Comparison of ENCODE assay signal across 2 cellular contexts in genomic region chr16:11748404-11749254, GRCh38.
TF ChIP-seq lines count a peak whose summit lies in the region.

No MANE protein-coding gene starts in this region.

TF ChIP-seq in HEK293, 187 proteins besides CTCF, POLR2A, EP300 and RAD21:
- 0 out of 2 replicates have a peak, but pooled peaks have one; percentile 15 for TF ChIP-seq ZNF629 (tag by site-specific recombination; IDR thresholded peaks at IDR 0.05)
- TF ChIP-seq ZNF626 (tag by site-specific recombination; IDR thresholded peaks at IDR 0.05) = no peak
- peak; percentile 32; the same call in 1 of the 2 replicates for TF ChIP-seq PRDM1 (tag by site-specific recombination; IDR thresholded peaks at IDR 0.05)
- TF ChIP-seq ZBTB44 (tag by site-specific recombination; IDR thresholded peaks at IDR 0.05) = peak; percentile 62; the same call in 1 of the 2 replicates
- peak; percentile 16; the same call in 1 of the 2 replicates for TF ChIP-seq PRDM10 (tag by site-specific recombination; IDR thresholded peaks at IDR 0.05)
- no peak for TF ChIP-seq ZNF426 (tag by site-specific recombination; IDR thresholded peaks at IDR 0.05)
- TF ChIP-seq ZNF394 (tag by site-specific recombination; IDR thresholded peaks at IDR 0.05; ENCODE audit: borderline replicate concordance) = no peak
- no peak for TF ChIP-seq TCF7L2 (IDR thresholded peaks at IDR 0.05; ENCODE audit: borderline replicate concordance, low read depth, low read length)
- TF ChIP-seq ZNF423 (tag by site-specific recombination; IDR thresholded peaks at IDR 0.05) = no peak
- peak; percentile 74 for TF ChIP-seq ZBTB17 (tag by site-specific recombination; IDR thresholded peaks at IDR 0.05)
- no peak for TF ChIP-seq ZNF19 (tag by site-specific recombination; IDR thresholded peaks at IDR 0.05; ENCODE audit: low read depth)
- TF ChIP-seq ZNF768 (tag by site-specific recombination; IDR thresholded peaks at IDR 0.05) = no peak

TF ChIP-seq in K562, 482 proteins besides CTCF, POLR2A, EP300 and RAD21:
- TF ChIP-seq MAFK (IDR thresholded peaks at IDR 0.05; ENCODE audit: low read length) (peak; percentile 36; the same call in 1 of the 2 replicates), TFAP4 (CRISPR knock-in tag; IDR thresholded peaks at IDR 0.05; ENCODE audit: borderline replicate concordance) (no peak), MAFF (IDR thresholded peaks at IDR 0.05; ENCODE audit: low read length) (peak; percentile 59; the same call in 1 of the 2 replicates), C11orf30 (IDR thresholded peaks at IDR 0.05; ENCODE audit: low read depth) (peak; percentile 81), TRIM24 (IDR thresholded peaks at IDR 0.05) (no peak), ADNP (tag; IDR thresholded peaks at IDR 0.05) (no peak), ZNF316 (IDR thresholded peaks at IDR 0.05) (peak; percentile 81), MAFG (tag; conservative IDR thresholded peaks at IDR 0.05) (peak; percentile 50; the same call in 1 of the 2 replicates)
